ENCODE assay signal across 11 cellular contexts in genomic region chr22:35315855-35316745, GRCh38. TPM values are rescaled to one million over a fixed set of nuclear protein-coding genes. Genes with fewer than 3 reads are reported as not detected.
DNase-seq lines count a peak whose midpoint lies in the region; ATAC-seq and TF ChIP-seq lines count a peak whose summit lies in the region.
"Had no signal": no experiment of that assay in that cellular context is flagged by ENCODE, and none has a peak within 500 bp of the region (broad histone marks: within the 10 kb centered on the region; RNA-seq: fewer than 3 reads in every experiment).

No MANE protein-coding gene starts in this region.

- peaks cover 41% of the 10 kb centered on the region for H3K36me3 Mint-ChIP-seq in effector memory CD8-positive, alpha-beta T cell (ENCODE audit: insufficient read depth)
- peaks cover 36% of the 10 kb centered on the region for H3K36me3 Mint-ChIP-seq in Calu3 (ENCODE audit: insufficient read depth, unreplicated experiment)

- H3K4me3 ChIP-seq in parathyroid adenoma (ENCODE audit: low read depth, low read length) (peak overlapping the region; percentile 13), gastroesophageal sphincter (no peak overlapping the region)

- H3K4me1 Mint-ChIP-seq in effector memory CD8-positive, alpha-beta T cell (ENCODE audit: low read depth in 2 of 2) = peaks cover 20 to 33% of the 10 kb centered on the region in 2 donors
- H3K4me1 Mint-ChIP-seq in Calu3 (ENCODE audit: low read depth, unreplicated experiment) = peaks cover 41% of the 10 kb centered on the region

- intact Hi-C loops in Calu3 (cut with micrococcal nuclease; ENCODE audit: unreplicated experiment) = no loop called here

- H3K4me2 ChIP-seq in parathyroid adenoma (ENCODE audit: low read length) = peak overlapping the region; percentile 24

- no peaks in the 10 kb centered on the region for H3K27me3 Mint-ChIP-seq in effector memory CD8-positive, alpha-beta T cell
- no peaks in the 10 kb centered on the region for H3K27me3 Mint-ChIP-seq in Calu3 (ENCODE audit: unreplicated experiment)

- WGBS in gastroesophageal sphincter (ENCODE audit: low coverage in 1 of 2), 2 donors = 63 to 90% methylated on average over 3 to 11 of the region's 27 CpGs

- peaks cover 3% of the 10 kb centered on the region for H3K79me2 ChIP-seq in parathyroid adenoma

- no peak for TF ChIP-seq CTCF in parathyroid adenoma (IDR thresholded peaks at IDR 0.05)
- no peak for TF ChIP-seq CTCF in gastroesophageal sphincter (IDR thresholded peaks at IDR 0.05)
- TF ChIP-seq CTCF in Calu3 (IDR thresholded peaks at IDR 0.05; ENCODE audit: unreplicated experiment) = no peak

- no peak overlapping the region for H2AFZ ChIP-seq in parathyroid adenoma

- no peak overlapping the region for H3K4me3 Mint-ChIP-seq in effector memory CD8-positive, alpha-beta T cell
- no peak overlapping the region for H3K4me3 Mint-ChIP-seq in Calu3 (ENCODE audit: low read depth, unreplicated experiment)

- H3K9me3 ChIP-seq in parathyroid adenoma (ENCODE audit: control insufficient read depth, low read length) (no peaks in the 10 kb centered on the region), gastroesophageal sphincter (no peaks in the 10 kb centered on the region)

- no peak for TF ChIP-seq POLR2A in gastroesophageal sphincter (IDR thresholded peaks at IDR 0.05)

- H3K27ac ChIP-seq in parathyroid adenoma (peak overlapping the region; percentile 69), gastroesophageal sphincter (no peak overlapping the region)

- peak; percentile 23 for ATAC-seq in effector memory CD8-positive, alpha-beta T cell (replicated peaks)
- ATAC-seq in HG02588 (IDR thresholded peaks at IDR 0.05; ENCODE audit: unreplicated experiment) = no peak
- ATAC-seq in gastroesophageal sphincter = no peak

- no peaks in the 10 kb centered on the region for H3K9me3 Mint-ChIP-seq in effector memory CD8-positive, alpha-beta T cell
- peaks cover 3% of the 10 kb centered on the region for H3K9me3 Mint-ChIP-seq in Calu3 (ENCODE audit: low read depth, unreplicated experiment)

- H3K27me3 ChIP-seq in parathyroid adenoma (ENCODE audit: control insufficient read depth, insufficient read depth, low read length) (no peaks in the 10 kb centered on the region), gastroesophageal sphincter (no peaks in the 10 kb centered on the region)

- H3K36me3 ChIP-seq in parathyroid adenoma (ENCODE audit: control insufficient read depth, insufficient read depth, low read length) (no peaks in the 10 kb centered on the region), gastroesophageal sphincter (peaks cover 0 to 53% of the 10 kb centered on the region in 2 donors)

- H3K27ac Mint-ChIP-seq in effector memory CD8-positive, alpha-beta T cell = peak overlapping the region; percentile 3 to 12
- no peak overlapping the region for H3K27ac Mint-ChIP-seq in Calu3 (ENCODE audit: unreplicated experiment)

- no peak overlapping the region for H3K9ac ChIP-seq in parathyroid adenoma

- peak; percentile 35 for DNase-seq in DMS153 treated with DMSO at 0.1 percent for 48 hours (lab: John Stamatoyannopoulos, UW; ENCODE audit: unreplicated experiment)
- DNase-seq in NCI-H2196 (lab: John Stamatoyannopoulos, UW; ENCODE audit: unreplicated experiment) = peak; percentile 41
- no peak for DNase-seq in effector memory CD8-positive, alpha-beta T cell
- DNase-seq in RPMI8226 = no peak
- DNase-seq in Calu3 = no peak
- DNase-seq: activated CD4-positive, alpha-beta T cell treated with anti-CD3 and anti-CD28 coated beads, Interleukin-2, amount 50 U/mL, for 1 hour; islet precursor cell; posterior cingulate gyrus had no signal

- CTCF ChIA-PET in Calu3 (lab: Charles Lee) = no interaction called here

- H3K4me1 ChIP-seq in parathyroid adenoma (peaks cover 28% of the 10 kb centered on the region), gastroesophageal sphincter (peaks cover 0 to 40% (median 20%) of the 10 kb centered on the region in 3 donors)

- no peak for TF ChIP-seq EP300 in gastroesophageal sphincter (IDR thresholded peaks at IDR 0.05)

- BruUV-seq in Calu3 (replicated peaks; lab: Mats Ljungman, UMichigan) = no TSS peak

RNA-seq across cellular contexts. Expression of gene TOM1, which starts 16.4 kb away (rescaled TPM):
- total RNA-seq in gastroesophageal sphincter (10 to 100 TPM; 22.3 to 40.3 (median 34.1) TPM), Calu3 (2022) (49.1 and 50.0 TPM in 2 replicates)

RNA-seq across cellular contexts. Expression of gene HMGXB4, which starts 58.8 kb away (rescaled TPM):
- total RNA-seq in gastroesophageal sphincter (10 to 100 TPM; 10.8 to 19.0 (median 16.1) TPM), Calu3 (2022) (37.5 and 42.7 TPM in 2 replicates)

Comparison
In these comparisons a context has a peak if more than half of its experiments do, and no peak if none do; other contexts are left out.
1. DNase-seq: peak in DMS153 treated with DMSO at 0.1 percent for 48 hours (single experiment) and NCI-H2196 (single experiment); none in effector memory CD8-positive, alpha-beta T cell (0 of 3), RPMI8226 (single experiment) and Calu3 (single experiment).